Comparison of ENCODE assay signal across 17 cellular contexts in genomic region chr12:130874696-130875095, GRCh38. TPM values are rescaled to one million over a fixed set of nuclear protein-coding genes. Genes with fewer than 3 reads are reported as not detected.
DNase-seq lines count a peak whose midpoint lies in the region; ATAC-seq and TF ChIP-seq lines count a peak whose summit lies in the region.
"Had no signal": no experiment of that assay in that cellular context is flagged by ENCODE, and none has a peak within 500 bp of the region (broad histone marks: within the 10 kb centered on the region; RNA-seq: fewer than 3 reads in every experiment).

No MANE protein-coding gene starts in this region.

- intact Hi-C loops in CD4-positive, alpha-beta T cell (cut with DNase I, micrococcal nuclease): loop anchor here in 1 of 2 experiments (5.0 to 10.0 kb wide), 2 partner anchors 838 to 1060 kb away; partner anchors contain the start of gene SFSWAP

- H3K27me3 ChIP-seq in CD4-positive, alpha-beta T cell (ENCODE audit: control insufficient read depth, insufficient read depth, low read length): no peaks in the 10 kb centered on the region
- no peaks in the 10 kb centered on the region for H3K27me3 ChIP-seq in GM23338 (ENCODE audit: insufficient read depth)
- H3K27me3 ChIP-seq: SJSA1, tibial artery had no signal

- peak overlapping the region; percentile 87 for H3K27ac Mint-ChIP-seq in CD4-positive, alpha-beta T cell
- peak overlapping the region; percentile 26 for H3K27ac Mint-ChIP-seq in GM23338
- peak overlapping the region; percentile 66 for H3K27ac Mint-ChIP-seq in activated CD4-positive, alpha-beta memory T cell treated with anti-CD3 and anti-CD28 coated beads, Interleukin-2, amount 10 ng/mL, durations not matched to agents 7 days and 5 days
- H3K27ac Mint-ChIP-seq in memory B cell: peak overlapping the region; percentile 91

- POLR2A ChIA-PET in CD4-positive, alpha-beta T cell (lab: Charles Lee): no interaction called here
- POLR2A ChIA-PET in activated CD4-positive, alpha-beta memory T cell treated with anti-CD3 and anti-CD28 coated beads, Interleukin-2, amount 10 ng/mL, durations not matched to agents 7 days and 5 days (lab: Charles Lee): no interaction called here

- H3F3A ChIP-seq in GM23338 (replicated peaks; ENCODE audit: low read depth): peaks cover 61% of the 10 kb centered on the region

- peak overlapping the region; percentile 90 for H3K4me3 Mint-ChIP-seq in CD4-positive, alpha-beta T cell
- H3K4me3 Mint-ChIP-seq in GM23338 (peak overlapping the region; percentile 96), memory B cell (no peak overlapping the region)
- peak overlapping the region; percentile 20 for H3K4me3 Mint-ChIP-seq in activated CD4-positive, alpha-beta memory T cell treated with anti-CD3 and anti-CD28 coated beads, Interleukin-2, amount 10 ng/mL, durations not matched to agents 7 days and 5 days

- no peak for ATAC-seq in CD4-positive, alpha-beta T cell (ENCODE audit: poor library complexity)
- ATAC-seq in GM23338 (no peak), memory B cell (ENCODE audit: low read depth) (no peak), GM19035 (IDR thresholded peaks at IDR 0.05; ENCODE audit: unreplicated experiment) (no peak)

- CTCF ChIA-PET in CD4-positive, alpha-beta T cell (lab: Charles Lee): interaction anchor here (1.4 kb wide), 1 partner anchor 49 kb away, joined by 4 read pairs; no protein-coding TSS in a partner anchor
- CTCF ChIA-PET in activated CD4-positive, alpha-beta memory T cell treated with anti-CD3 and anti-CD28 coated beads, Interleukin-2, amount 10 ng/mL, durations not matched to agents 7 days and 5 days (lab: Charles Lee): no interaction called here

- H3K36me3 ChIP-seq in GM23338 (ENCODE audit: insufficient read depth): peaks cover 47% of the 10 kb centered on the region

- H3K9me3 ChIP-seq in CD4-positive, alpha-beta T cell (ENCODE audit: control insufficient read depth, low read length): no peaks in the 10 kb centered on the region
- H3K9me3 ChIP-seq: tibial artery had no signal

- peaks cover 33% of the 10 kb centered on the region for H3K79me2 ChIP-seq in GM23338 (replicated peaks; ENCODE audit: insufficient read depth)

- peaks cover 47% of the 10 kb centered on the region for H3K4me1 ChIP-seq in GM23338 (ENCODE audit: insufficient read depth)

- peaks cover 61% of the 10 kb centered on the region for H3K4me1 Mint-ChIP-seq in CD4-positive, alpha-beta T cell (ENCODE audit: low read depth)
- H3K4me1 Mint-ChIP-seq in GM23338 (peaks cover 60% of the 10 kb centered on the region), memory B cell (peaks cover 41% of the 10 kb centered on the region)
- H3K4me1 Mint-ChIP-seq in activated CD4-positive, alpha-beta memory T cell treated with anti-CD3 and anti-CD28 coated beads, Interleukin-2, amount 10 ng/mL, durations not matched to agents 7 days and 5 days: peaks cover 68% of the 10 kb centered on the region

- TF ChIP-seq CTCF in CD4-positive, alpha-beta T cell (IDR thresholded peaks at IDR 0.05): no peak
- TF ChIP-seq CTCF in GM23338 (conservative IDR thresholded peaks at IDR 0.05; ENCODE audit: low read depth in 2 of 2) (no peak), foreskin fibroblast (IDR thresholded peaks at IDR 0.05; ENCODE audit: low read depth, low read length) (no peak)

- no peaks in the 10 kb centered on the region for H3K27me3 Mint-ChIP-seq in CD4-positive, alpha-beta T cell
- H3K27me3 Mint-ChIP-seq in GM23338 (ENCODE audit: insufficient read depth, low read depth, poor library complexity) (peaks cover 20% of the 10 kb centered on the region), memory B cell (no peaks in the 10 kb centered on the region)
- H3K27me3 Mint-ChIP-seq in activated CD4-positive, alpha-beta memory T cell treated with anti-CD3 and anti-CD28 coated beads, Interleukin-2, amount 10 ng/mL, durations not matched to agents 7 days and 5 days: no peaks in the 10 kb centered on the region
- H3K27me3 Mint-ChIP-seq: naive B cell had no signal

- peak overlapping the region; percentile 85 for H3K4me2 ChIP-seq in GM23338

- H3K4me3 ChIP-seq in GM23338 (peak overlapping the region; percentile 85), foreskin fibroblast (ENCODE audit: low read depth in 1 of 2, low read length in 2 of 2) (no peak overlapping the region)
- H3K4me3 ChIP-seq: SJSA1, tibial artery had no signal

- H4K20me1 ChIP-seq in GM23338 (replicated peaks; ENCODE audit: insufficient read depth): peaks cover 44% of the 10 kb centered on the region

- no peaks in the 10 kb centered on the region for H3K9me3 Mint-ChIP-seq in CD4-positive, alpha-beta T cell
- H3K9me3 Mint-ChIP-seq in GM23338: peaks cover 4% of the 10 kb centered on the region; the same call in 1 of the 3 replicates
- H3K9me3 Mint-ChIP-seq in activated CD4-positive, alpha-beta memory T cell treated with anti-CD3 and anti-CD28 coated beads, Interleukin-2, amount 10 ng/mL, durations not matched to agents 7 days and 5 days: no peaks in the 10 kb centered on the region
- no peaks in the 10 kb centered on the region for H3K9me3 Mint-ChIP-seq in memory B cell
- H3K9me3 Mint-ChIP-seq: naive B cell had no signal

- H3K36me3 Mint-ChIP-seq in CD4-positive, alpha-beta T cell (ENCODE audit: low read depth): peaks cover 62% of the 10 kb centered on the region
- H3K36me3 Mint-ChIP-seq in GM23338 (ENCODE audit: low read depth) (peaks cover 54% of the 10 kb centered on the region), memory B cell (peaks cover 22% of the 10 kb centered on the region)
- H3K36me3 Mint-ChIP-seq in activated CD4-positive, alpha-beta memory T cell treated with anti-CD3 and anti-CD28 coated beads, Interleukin-2, amount 10 ng/mL, durations not matched to agents 7 days and 5 days (ENCODE audit: low read depth): peaks cover 54% of the 10 kb centered on the region

- H3K9me2 ChIP-seq in GM23338 (ENCODE audit: insufficient read depth): no peaks in the 10 kb centered on the region

- H3K27ac ChIP-seq in CD4-positive, alpha-beta T cell (ENCODE audit: low read depth, low read length): no peak overlapping the region
- peak overlapping the region; percentile 85 for H3K27ac ChIP-seq in GM23338 (ENCODE audit: low read depth)
- H3K27ac ChIP-seq: SJSA1, tibial artery had no signal

- H2AFZ ChIP-seq in GM23338: no peak overlapping the region

- DNase-seq in CD4-positive, alpha-beta T cell: no peak
- no peak for DNase-seq in GM23338 (ENCODE audit: low spot score)
- no peak for DNase-seq in activated CD4-positive, alpha-beta memory T cell treated with anti-CD3 and anti-CD28 coated beads, Interleukin-2, amount 10 ng/mL, durations not matched to agents 7 days and 5 days
- DNase-seq in memory B cell (ENCODE audit: low spot score in 2 of 2): no peak
- no peak for DNase-seq in T-helper 9 cell
- DNase-seq in RKO (ENCODE audit: low spot score): no peak
- no peak for DNase-seq in foreskin fibroblast
- DNase-seq: activated CD4-positive, alpha-beta T cell treated with anti-CD3 and anti-CD28 coated beads for 4 hours; amniotic stem cell; DMS 273 treated with DMSO at 0.1 percent for 48 hours; kidney glomerular epithelial cell; naive B cell; NCI-H2029; NCI-H82; tibial artery had no signal

TF ChIP-seq in GM23338, 12 proteins besides CTCF, POLR2A, EP300 and RAD21 (continues in another document):
- no peak for TF ChIP-seq STAT1 (IDR thresholded peaks at IDR 0.05; ENCODE audit: unreplicated experiment)

RNA-seq across cellular contexts. Expression of gene RAN, which starts 2.8 kb away (rescaled TPM):
- total RNA-seq in CD4-positive, alpha-beta T cell: 100 to 1,000 TPM; 278 to 302 TPM
- total RNA-seq in GM23338 (2014; rRNA removed; shearing (Covaris generic)): 855 and 976 TPM in 2 replicates
- 2,114 and 2,289 TPM in 2 replicates for polyA plus RNA-seq in GM23338 (2016; fragmentation: Nextera tagmentation; extraction: Ambion mirVana)
- total RNA-seq in activated CD4-positive, alpha-beta memory T cell treated with anti-CD3 and anti-CD28 coated beads, Interleukin-2, amount 10 ng/mL, durations not matched to agents 7 days and 5 days: 100 to 1,000 TPM; 932 to 936 TPM

RNA-seq across cellular contexts. Expression of gene STX2, which starts 35.6 kb away (rescaled TPM):
- total RNA-seq in CD4-positive, alpha-beta T cell: 10 to 100 TPM; 13.4 to 14.1 TPM
- total RNA-seq in GM23338 (2014; rRNA removed; shearing (Covaris generic)): 23.9 and 35.4 TPM in 2 replicates
- polyA plus RNA-seq in GM23338 (2016; fragmentation: Nextera tagmentation; extraction: Ambion mirVana): 16.4 and 17.7 TPM in 2 replicates
- 10 to 100 TPM; 22.4 to 23.0 TPM for total RNA-seq in activated CD4-positive, alpha-beta memory T cell treated with anti-CD3 and anti-CD28 coated beads, Interleukin-2, amount 10 ng/mL, durations not matched to agents 7 days and 5 days

Comparison
In these comparisons a context has a peak if more than half of its experiments do, and no peak if none do; other contexts are left out.
1. H3K27ac Mint-ChIP-seq: peak in every context shown above with its lines; median percentile 91 in memory B cell; 87 in CD4-positive, alpha-beta T cell; 66 in activated CD4-positive, alpha-beta memory T cell treated with anti-CD3 and anti-CD28 coated beads, Interleukin-2, amount 10 ng/mL, durations not matched to agents 7 days and 5 days; 26 in GM23338.